Comparison of ENCODE assay signal across 20 cellular contexts in the genomic region with DNA sequence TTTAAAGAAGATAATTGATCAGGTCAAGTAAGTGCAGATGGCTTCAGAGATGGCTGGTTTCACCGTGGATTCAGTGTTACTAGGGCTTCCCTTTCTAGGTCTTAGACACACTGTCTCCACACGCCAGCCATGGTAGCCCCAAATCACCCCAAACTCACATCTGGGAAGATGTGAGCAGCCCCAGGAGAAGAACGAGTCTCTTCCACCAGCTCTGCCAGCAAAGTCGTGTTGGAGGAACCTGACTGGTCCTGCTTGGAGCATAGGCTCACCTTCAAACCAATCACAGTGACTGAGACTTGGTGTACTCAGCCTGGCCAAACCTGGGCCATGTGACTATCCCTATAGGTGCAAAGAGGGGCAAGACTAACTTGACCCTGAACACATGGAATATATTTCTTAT.
"Had no signal": no experiment of that assay in that cellular context is flagged by ENCODE, and none has a peak within 500 bp of the region (broad histone marks: within the 10 kb centered on the region; RNA-seq: fewer than 3 reads in every experiment).

No MANE protein-coding gene starts in this region.

- H3K4me2 ChIP-seq: PC-9 had no signal

- H3K36me3 ChIP-seq: Peyer's patch, SJCRH30 had no signal

- H3K4me3 ChIP-seq: PC-9, Peyer's patch, SJCRH30 had no signal

- ATAC-seq: HepG2, Right ventricle myocardium inferior had no signal

- DNase-seq: IMR-90; KG1; NCI-H1092 treated with DMSO at 0.1 percent for 48 hours; NCI-H1436; NCI-H187; NCI-H2029; NCI-H2081 treated with DMSO at 0.1 percent for 48 hours; NCI-H2171; NCI-H226; NCI-H446; NCI-H510A; NCI-H524 treated with DMSO at 0.1 percent for 48 hours; NCI-H774; NK-92 treated with Interleukin-12 subunit alpha and Interleukin-12 subunit beta, amount 100 ng/mL, for 24 hours; PC-9; Peyer's patch; SHP77 treated with DMSO at 0.1 percent for 48 hours; SJCRH30 had no signal

- H3K27ac ChIP-seq: PC-9, Peyer's patch, SJCRH30 had no signal

- H2AFZ ChIP-seq: PC-9 had no signal

- H3K9me3 ChIP-seq: Peyer's patch had no signal

- H3K27me3 ChIP-seq: Peyer's patch, SJCRH30 had no signal
